In genomic region chr4:54226399-54227260, GRCh38 we compare ENCODE assay signal across 9 cellular contexts. TPM values are rescaled to one million over a fixed set of nuclear protein-coding genes. Genes with fewer than 3 reads are reported as not detected.
A peak's percentile ranks its signal among the peaks of the same experiment; 100 is the strongest.
DNase-seq lines count a peak whose midpoint lies in the region; ATAC-seq lines count a peak whose summit lies in the region.
"Had no signal": no experiment of that assay in that cellular context is flagged by ENCODE, and none has a peak within 500 bp of the region (broad histone marks: within the 10 kb centered on the region; RNA-seq: fewer than 3 reads in every experiment).

No MANE protein-coding gene starts in this region.

- no peak for DNase-seq in activated naive CD4-positive, alpha-beta T cell treated with anti-CD3 and anti-CD28 coated beads, Interleukin-2, amount 50 U/mL, for 72 hours (ENCODE audit: low spot score in 2 of 2)

- WGBS in mesodermal cell (ENCODE audit: insufficient coverage in 2 of 2), 2 experiments, result 1% methylated on average over 39 of the region's 47 CpGs
- WGBS in urinary bladder, result 10% methylated on average over 47 of the region's 47 CpGs

- H3K27ac Mint-ChIP-seq in activated naive CD4-positive, alpha-beta T cell treated with anti-CD3 and anti-CD28 coated beads, Interleukin-2, amount 50 U/mL, for 24 hours, result no peak overlapping the region
- no peak overlapping the region for H3K27ac Mint-ChIP-seq in activated naive CD4-positive, alpha-beta T cell treated with anti-CD3 and anti-CD28 coated beads, Interleukin-2, amount 50 U/mL, for 72 hours

- H3K27ac ChIP-seq in duodenal mucosa (ENCODE audit: low read depth, low read length) (no peak overlapping the region), mesodermal cell (ENCODE audit: low read depth, low read length, severe bottlenecking) (peak overlapping the region; percentile 68), urinary bladder (ENCODE audit: low read depth) (peak overlapping the region; percentile 84)
- H3K27ac ChIP-seq: VCaP had no signal

- peak overlapping the region; percentile 61 to 63 for H3K4me3 ChIP-seq in duodenal mucosa (ENCODE audit: low read depth in 1 of 2, low read length in 2 of 2)
- H3K4me3 ChIP-seq in mesodermal cell (ENCODE audit: extremely low read depth, insufficient read depth, low read length, poor library complexity, severe bottlenecking), result peak overlapping the region; percentile 63
- H3K4me3 ChIP-seq in urinary bladder (ENCODE audit: low read depth, low read length), result peak overlapping the region; percentile 40

- H3K9me3 Mint-ChIP-seq in activated naive CD4-positive, alpha-beta T cell treated with anti-CD3 and anti-CD28 coated beads, Interleukin-2, amount 50 U/mL, for 24 hours, result no peaks in the 10 kb centered on the region
- no peaks in the 10 kb centered on the region for H3K9me3 Mint-ChIP-seq in activated naive CD4-positive, alpha-beta T cell treated with anti-CD3 and anti-CD28 coated beads, Interleukin-2, amount 50 U/mL, for 72 hours

- peaks cover 66 to 74% of the 10 kb centered on the region in 2 donors for H3K27me3 ChIP-seq in duodenal mucosa (ENCODE audit: control insufficient read depth in 1 of 2, insufficient read depth in 2 of 2, low read length in 2 of 2)

- ATAC-seq in activated naive CD4-positive, alpha-beta T cell treated with anti-CD3 and anti-CD28 coated beads, Interleukin-2, amount 50 U/mL, for 72 hours, result no peak
- ATAC-seq in GM21447 (IDR thresholded peaks at IDR 0.05; ENCODE audit: unreplicated experiment), result no peak
- ATAC-seq in HG02970 (IDR thresholded peaks at IDR 0.05; ENCODE audit: low FRiP score, unreplicated experiment), result no peak
- no peak for ATAC-seq in HG02588 (IDR thresholded peaks at IDR 0.05; ENCODE audit: unreplicated experiment)

- H3K36me3 Mint-ChIP-seq in activated naive CD4-positive, alpha-beta T cell treated with anti-CD3 and anti-CD28 coated beads, Interleukin-2, amount 50 U/mL, for 24 hours, result no peaks in the 10 kb centered on the region
- H3K36me3 Mint-ChIP-seq in activated naive CD4-positive, alpha-beta T cell treated with anti-CD3 and anti-CD28 coated beads, Interleukin-2, amount 50 U/mL, for 72 hours, result peaks cover 0 to 13% of the 10 kb centered on the region in 2 donors

- peaks cover 53% of the 10 kb centered on the region for H3K27me3 Mint-ChIP-seq in activated naive CD4-positive, alpha-beta T cell treated with anti-CD3 and anti-CD28 coated beads, Interleukin-2, amount 50 U/mL, for 24 hours

- H3K9me3 ChIP-seq in duodenal mucosa (ENCODE audit: control insufficient read depth in 1 of 2, low read length in 2 of 2) (no peaks in the 10 kb centered on the region), mesodermal cell (ENCODE audit: control insufficient read depth, low read length) (no peaks in the 10 kb centered on the region)

- no peak overlapping the region for H3K9ac ChIP-seq in duodenal mucosa (ENCODE audit: low read depth in 1 of 2, low read length in 2 of 2)

- H3K36me3 ChIP-seq in duodenal mucosa (ENCODE audit: control insufficient read depth in 1 of 2, insufficient read depth in 2 of 2, low read length in 2 of 2) (no peaks in the 10 kb centered on the region), mesodermal cell (ENCODE audit: control insufficient read depth, insufficient read depth, low read length) (peaks cover 5% of the 10 kb centered on the region), urinary bladder (ENCODE audit: insufficient read depth) (no peaks in the 10 kb centered on the region)

- H3K4me1 Mint-ChIP-seq in activated naive CD4-positive, alpha-beta T cell treated with anti-CD3 and anti-CD28 coated beads, Interleukin-2, amount 50 U/mL, for 24 hours, result peaks cover 40% of the 10 kb centered on the region

- peak overlapping the region; percentile 81 for H3K4me3 Mint-ChIP-seq in activated naive CD4-positive, alpha-beta T cell treated with anti-CD3 and anti-CD28 coated beads, Interleukin-2, amount 50 U/mL, for 24 hours

- peaks cover 24 to 39% of the 10 kb centered on the region in 2 donors for H3K4me1 ChIP-seq in duodenal mucosa (ENCODE audit: control insufficient read depth in 1 of 2, insufficient read depth in 2 of 2, low read length in 2 of 2)
- H3K4me1 ChIP-seq in mesodermal cell (ENCODE audit: control insufficient read depth, insufficient read depth, low read length, poor library complexity, severe bottlenecking), result peaks cover 19% of the 10 kb centered on the region
- no peaks in the 10 kb centered on the region for H3K4me1 ChIP-seq in urinary bladder (ENCODE audit: insufficient read depth)

RNA-seq across cellular contexts. Expression of gene PDGFRA, which starts 2.5 kb away (rescaled TPM):
- under 1 TPM in 1 of 2 donors, not detected in 1; 0.41 TPM for total RNA-seq in activated naive CD4-positive, alpha-beta T cell treated with anti-CD3 and anti-CD28 coated beads, Interleukin-2, amount 50 U/mL, for 72 hours
- polyA plus RNA-seq in mesodermal cell (2013, experiment 1 of 2), result 55.4 TPM
- 66.1 TPM for polyA plus RNA-seq in mesodermal cell (2013, experiment 2 of 2)
- total RNA-seq in urinary bladder, result 254 TPM
- 189 TPM for polyA plus RNA-seq in urinary bladder

Comparison
In these comparisons a context has a peak if more than half of its experiments do, and no peak if none do; other contexts are left out.
1. RNA of gene PDGFRA, which starts 2.5 kb away (total RNA-seq): 254 TPM in urinary bladder (single experiment); 0.41 TPM in activated naive CD4-positive, alpha-beta T cell treated with anti-CD3 and anti-CD28 coated beads, Interleukin-2, amount 50 U/mL, for 72 hours; every median in the first group is over 100 times any median in the second.
2. Peak in every context shown above with its lines, with median percentiles within 50 percentile points of each other: H3K4me3 ChIP-seq.